In genomic region chr22:38411016-38411415, GRCh38 we compare ENCODE assay signal across 28 cellular contexts. TPM values are rescaled to one million over a fixed set of nuclear protein-coding genes. Genes with fewer than 3 reads are reported as not detected.
"Had no signal": no experiment of that assay in that cellular context is flagged by ENCODE, and none has a peak within 500 bp of the region (broad histone marks: within the 10 kb centered on the region; RNA-seq: fewer than 3 reads in every experiment).

No MANE protein-coding gene starts in this region.

- H3K4me3 Mint-ChIP-seq: activated B cell treated with CpG ODN at 0.5 μM for 24 hours; activated CD4-positive, alpha-beta T cell treated with anti-CD3 and anti-CD28 coated beads for 36 hours; activated naive CD4-positive, alpha-beta T cell treated with anti-CD3 and anti-CD28 coated beads, Interleukin-2, amount 10 ng/mL, durations not matched to agents 7 days and 5 days; activated T-cell treated with anti-CD3 and anti-CD28 coated beads, Interleukin-2, amount 50 U/mL, for 24 hours; dendritic cell treated with granulocyte-macrophage colony-stimulating factor and Interleukin-4, amounts not matched to agents 40 ng/mL and 50 ng/mL, for 4 days; memory B cell; natural killer cell treated with Interleukin-12 subunit alpha and Interleukin-12 subunit beta and Interleukin-15 and Interleukin-18, amount 100 ng/mL, for 72 hours; stimulated activated effector memory CD8-positive, alpha-beta T cell treated with anti-CD3 and anti-CD28 coated beads, Interleukin-12 subunit alpha, Interleukin-12 subunit beta, amount 100 ng/mL, for 72 hours; T-helper 17 cell had no signal

- H3K4me3 ChIP-seq: body of pancreas, hepatocyte, ovary, psoas muscle, skin epidermis, stomach, suprapubic skin, tibial nerve, uterus had no signal

- H3K36me3 ChIP-seq: ovary, stomach, suprapubic skin, tibial nerve, uterus had no signal

- H3K9me3 ChIP-seq: body of pancreas, ovary, psoas muscle, stomach, suprapubic skin, tibial nerve, uterus had no signal

- H3K4me2 ChIP-seq: hepatocyte had no signal

- H3K36me3 Mint-ChIP-seq: activated naive CD4-positive, alpha-beta T cell treated with anti-CD3 and anti-CD28 coated beads, Interleukin-2, amount 10 ng/mL, durations not matched to agents 7 days and 5 days; memory B cell; natural killer cell treated with Interleukin-12 subunit alpha and Interleukin-12 subunit beta and Interleukin-15 and Interleukin-18, amount 100 ng/mL, for 72 hours; stimulated activated effector memory CD8-positive, alpha-beta T cell treated with anti-CD3 and anti-CD28 coated beads, Interleukin-12 subunit alpha, Interleukin-12 subunit beta, amount 100 ng/mL, for 72 hours had no signal

- H3K27me3 Mint-ChIP-seq: activated CD4-positive, alpha-beta T cell treated with anti-CD3 and anti-CD28 coated beads for 36 hours; memory B cell had no signal

- ATAC-seq: activated CD4-positive, alpha-beta T cell treated with anti-CD3 and anti-CD28 coated beads for 36 hours; body of pancreas; foreskin keratinocyte; left ventricle myocardium superior; natural killer cell treated with Interleukin-12 subunit alpha and Interleukin-12 subunit beta and Interleukin-15 and Interleukin-18, amount 100 ng/mL, for 72 hours; psoas muscle; right cardiac atrium; stimulated activated effector memory CD8-positive, alpha-beta T cell treated with anti-CD3 and anti-CD28 coated beads, Interleukin-12 subunit alpha, Interleukin-12 subunit beta, amount 100 ng/mL, for 72 hours; T-helper 17 cell had no signal

- H2AFZ ChIP-seq: hepatocyte had no signal

- H3K4me1 ChIP-seq: foreskin keratinocyte had no signal

- H3K4me1 Mint-ChIP-seq: memory B cell, T-helper 17 cell had no signal

- H3K27ac ChIP-seq: body of pancreas, foreskin keratinocyte, hepatocyte, ovary, psoas muscle, skin epidermis, stomach, suprapubic skin, tibial nerve, uterus had no signal

- H3K27me3 ChIP-seq: body of pancreas, hepatocyte, ovary, suprapubic skin, tibial nerve, uterus had no signal

- H3K79me2 ChIP-seq: hepatocyte had no signal

- H3K9me3 Mint-ChIP-seq: activated B cell treated with CpG ODN at 0.5 μM for 24 hours; activated naive CD4-positive, alpha-beta T cell treated with anti-CD3 and anti-CD28 coated beads, Interleukin-2, amount 10 ng/mL, durations not matched to agents 7 days and 5 days; activated T-cell treated with anti-CD3 and anti-CD28 coated beads, Interleukin-2, amount 50 U/mL, for 24 hours; activated T-helper 2 cell treated with anti-CD3 and anti-CD28 coated beads, Interferon-gamma antibody, Interleukin-2, Interleukin-4, amounts not matched to agents 10 μg/mL and 5 μg/mL and 100 μg/mL, durations not matched to agents 14 hours and 24 hours and 36 hours; dendritic cell treated with granulocyte-macrophage colony-stimulating factor and Interleukin-4, amounts not matched to agents 40 ng/mL and 50 ng/mL, for 4 days; memory B cell; natural killer cell treated with Interleukin-12 subunit alpha and Interleukin-12 subunit beta and Interleukin-15 and Interleukin-18, amount 100 ng/mL, for 72 hours; stimulated activated effector memory CD8-positive, alpha-beta T cell treated with anti-CD3 and anti-CD28 coated beads, Interleukin-12 subunit alpha, Interleukin-12 subunit beta, amount 100 ng/mL, for 72 hours had no signal

- H3K27ac Mint-ChIP-seq: activated B cell treated with CpG ODN at 0.5 μM for 24 hours; activated CD4-positive, alpha-beta T cell treated with anti-CD3 and anti-CD28 coated beads for 36 hours; activated naive CD4-positive, alpha-beta T cell treated with anti-CD3 and anti-CD28 coated beads, Interleukin-2, amount 10 ng/mL, durations not matched to agents 7 days and 5 days; activated T-cell treated with anti-CD3 and anti-CD28 coated beads, Interleukin-2, amount 50 U/mL, for 24 hours; activated T-helper 2 cell treated with anti-CD3 and anti-CD28 coated beads, Interferon-gamma antibody, Interleukin-2, Interleukin-4, amounts not matched to agents 10 μg/mL and 5 μg/mL and 100 μg/mL, durations not matched to agents 14 hours and 24 hours and 36 hours; dendritic cell treated with granulocyte-macrophage colony-stimulating factor and Interleukin-4, amounts not matched to agents 40 ng/mL and 50 ng/mL, for 4 days; memory B cell; natural killer cell treated with Interleukin-12 subunit alpha and Interleukin-12 subunit beta and Interleukin-15 and Interleukin-18, amount 100 ng/mL, for 72 hours; stimulated activated effector memory CD8-positive, alpha-beta T cell treated with anti-CD3 and anti-CD28 coated beads, Interleukin-12 subunit alpha, Interleukin-12 subunit beta, amount 100 ng/mL, for 72 hours; T-helper 17 cell had no signal

- DNase-seq: activated B cell treated with CpG ODN at 0.5 μM for 24 hours; activated CD4-positive, alpha-beta T cell treated with anti-CD3 and anti-CD28 coated beads for 36 hours; activated CD4-positive, alpha-beta T cell treated with anti-CD3 and anti-CD28 coated beads, Interleukin-2, amount 50 U/mL, for 4 hours; activated naive CD4-positive, alpha-beta T cell treated with anti-CD3 and anti-CD28 coated beads, Interleukin-2, amount 10 ng/mL, durations not matched to agents 7 days and 5 days; body of pancreas; effector CD8-positive, alpha-beta T cell; erythroblast; foreskin keratinocyte; left ventricle myocardium superior; psoas muscle; stimulated activated CD4-positive, alpha-beta T cell treated with anti-CD3 and anti-CD28 coated beads, Interleukin-1b, Interleukin-23, amount 100 ng/mL, for 48 hours; stomach; SW 1271; T-helper 17 cell; uterus had no signal

RNA-seq across cellular contexts. Expression of gene KCNJ4, which starts 44.0 kb away (rescaled TPM):
- total RNA-seq: activated B cell treated with CpG ODN at 0.5 μM for 24 hours; activated CD4-positive, alpha-beta T cell treated with anti-CD3 and anti-CD28 coated beads for 36 hours; activated T-helper 2 cell treated with anti-CD3 and anti-CD28 coated beads, Interferon-gamma antibody, Interleukin-2, Interleukin-4, amounts not matched to agents 10 μg/mL and 5 μg/mL and 100 μg/mL, durations not matched to agents 14 hours and 24 hours and 36 hours; body of pancreas; foreskin keratinocyte; glomerular endothelial cell; natural killer cell treated with Interleukin-12 subunit alpha and Interleukin-12 subunit beta and Interleukin-15 and Interleukin-18, amount 100 ng/mL, for 72 hours; psoas muscle; stomach; T-helper 17 cell had no signal

RNA-seq across cellular contexts. Expression of gene KDELR3, which starts 56.9 kb away (rescaled TPM):
- total RNA-seq: activated B cell treated with CpG ODN at 0.5 μM for 24 hours, T-helper 17 cell had no signal
